In genomic region chr21:25092441-25093011, GRCh38 we compare ENCODE assay signal across 31 cellular contexts.
"Had no signal": no experiment of that assay in that cellular context is flagged by ENCODE, and none has a peak within 500 bp of the region (broad histone marks: within the 10 kb centered on the region; RNA-seq: fewer than 3 reads in every experiment).

No MANE protein-coding gene starts in this region.

- H3K9me3 Mint-ChIP-seq: T-helper 2 cell treated with Interferon-gamma antibody and Interleukin-4, amounts not matched to agents 5 μg/mL and 100 μg/mL, for 36 hours had no signal

- H3K4me1 Mint-ChIP-seq: activated T-helper 17 cell treated with anti-CD3 and anti-CD28 coated beads, Interleukin-2, amount 50 U/mL, for 72 hours; T-helper 17 cell had no signal

- H3K27me3 ChIP-seq: body of pancreas, esophagus muscularis mucosa, foreskin keratinocyte, gastrocnemius medialis had no signal

- H3K36me3 Mint-ChIP-seq: activated naive CD8-positive, alpha-beta T cell had no signal

- H3K4me3 Mint-ChIP-seq: activated B cell treated with CpG ODN at 0.5 μM for 24 hours; activated CD8-positive, alpha-beta T cell treated with anti-CD3 and anti-CD28 coated beads for 36 hours; activated naive CD8-positive, alpha-beta T cell; activated T-cell treated with anti-CD3 and anti-CD28 coated beads, Interleukin-2, amount 50 U/mL, for 4 hours; activated T-helper 17 cell treated with anti-CD3 and anti-CD28 coated beads, Interleukin-2, amount 50 U/mL, for 72 hours; effector memory CD8-positive, alpha-beta T cell; T-helper 17 cell; T-helper 2 cell treated with Interferon-gamma antibody and Interleukin-4, amounts not matched to agents 5 μg/mL and 100 μg/mL, for 36 hours had no signal

- H3K27me3 Mint-ChIP-seq: activated B cell treated with CpG ODN at 0.5 μM for 24 hours; activated CD8-positive, alpha-beta T cell treated with anti-CD3 and anti-CD28 coated beads for 36 hours; activated naive CD8-positive, alpha-beta T cell; activated T-helper 17 cell treated with anti-CD3 and anti-CD28 coated beads, Interleukin-2, amount 50 U/mL, for 72 hours; effector memory CD8-positive, alpha-beta T cell; T-helper 17 cell had no signal

- H3K36me3 ChIP-seq: esophagus muscularis mucosa, gastrocnemius medialis, WERI-Rb-1 had no signal

- H3K27ac Mint-ChIP-seq: activated B cell treated with CpG ODN at 0.5 μM for 24 hours; activated CD8-positive, alpha-beta T cell treated with anti-CD3 and anti-CD28 coated beads for 36 hours; activated naive CD8-positive, alpha-beta T cell; activated T-helper 17 cell treated with anti-CD3 and anti-CD28 coated beads, Interleukin-2, amount 50 U/mL, for 72 hours; effector memory CD8-positive, alpha-beta T cell; T-helper 17 cell; T-helper 2 cell treated with Interferon-gamma antibody and Interleukin-4, amounts not matched to agents 5 μg/mL and 100 μg/mL, for 36 hours had no signal

- H3K9me3 ChIP-seq: body of pancreas, gastrocnemius medialis had no signal

- H3K4me3 ChIP-seq: body of pancreas, esophagus muscularis mucosa, gastrocnemius medialis had no signal

- H3K4me1 ChIP-seq: body of pancreas, esophagus muscularis mucosa, foreskin keratinocyte, gastrocnemius medialis had no signal

- H3K27ac ChIP-seq: body of pancreas, esophagus muscularis mucosa, foreskin keratinocyte, gastrocnemius medialis, WERI-Rb-1 had no signal

- DNase-seq: activated B cell treated with CpG ODN at 0.5 μM for 24 hours; activated CD4-positive, alpha-beta T cell treated with anti-CD3 and anti-CD28 coated beads for 48 hours; activated CD4-positive, alpha-beta T cell treated with anti-CD3 and anti-CD28 coated beads, Interleukin-2, amount 50 U/mL, for 1 hour; activated CD4-positive, alpha-beta T cell treated with anti-CD3 and anti-CD28 coated beads, Interleukin-2, amount 50 U/mL, for 48 hours; activated CD8-positive, alpha-beta memory T cell treated with anti-CD3 and anti-CD28 coated beads for 24 hours; activated CD8-positive, alpha-beta T cell treated with anti-CD3 and anti-CD28 coated beads for 36 hours; activated effector memory CD4-positive, alpha-beta T cell treated with Interleukin-2 at 50 U/mL for 16 hours; activated gamma-delta T cell treated with Interleukin-2 at 50 U/mL for 16 hours; activated naive CD4-positive, alpha-beta T cell treated with anti-CD3 and anti-CD28 coated beads, Interleukin-2, amount 50 U/mL, for 16 hours; activated naive CD4-positive, alpha-beta T cell treated with Interleukin-2 at 50 U/mL for 16 hours; activated T-cell treated with anti-CD3 and anti-CD28 coated beads, Interleukin-2, amount 50 U/mL, for 4 hours; amniotic stem cell; anterior cingulate cortex; body of pancreas; caudate nucleus; cortex of kidney; dermis blood vessel endothelial cell; effector CD4-positive, alpha-beta T cell; effector memory CD8-positive, alpha-beta T cell; erythroblast; foreskin keratinocyte; gastrocnemius medialis; T-helper 1 cell; T-helper 17 cell; T1000; WERI-Rb-1 had no signal

- ATAC-seq: activated CD4-positive, CD25-positive, alpha-beta regulatory T cell treated with anti-CD3 and anti-CD28 coated beads, Interleukin-2, amount 50 U/mL, for 24 hours; activated CD8-positive, alpha-beta T cell treated with anti-CD3 and anti-CD28 coated beads for 36 hours; activated T-cell treated with anti-CD3 and anti-CD28 coated beads, Interleukin-2, amount 50 U/mL, for 4 hours; activated T-helper 17 cell treated with anti-CD3 and anti-CD28 coated beads, Interleukin-2, amount 50 U/mL, for 72 hours; body of pancreas; effector memory CD8-positive, alpha-beta T cell; foreskin keratinocyte; gastrocnemius medialis; T-helper 17 cell had no signal
